Comparison of ENCODE assay signal across 17 cellular contexts in the genomic region with DNA sequence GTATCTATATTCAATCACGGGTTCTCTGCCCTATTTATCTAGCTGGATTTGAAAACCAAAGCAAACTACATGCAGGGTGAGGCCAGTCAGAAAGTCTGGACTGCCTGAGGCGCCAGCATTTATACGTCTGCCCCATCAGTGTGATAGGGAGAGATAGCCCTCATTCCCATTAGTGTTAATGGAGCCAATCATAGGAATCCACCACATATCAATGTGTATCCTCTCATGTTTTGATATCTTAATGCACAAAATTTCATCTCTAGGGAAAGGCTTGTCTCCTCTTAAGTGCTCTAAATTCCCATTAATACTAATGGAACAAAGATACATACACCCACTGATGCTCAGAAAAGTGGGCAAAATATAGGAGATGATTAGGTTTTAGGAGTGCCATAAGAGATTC.
"Had no signal": no experiment of that assay in that cellular context is flagged by ENCODE, and none has a peak within 500 bp of the region (broad histone marks: within the 10 kb centered on the region; RNA-seq: fewer than 3 reads in every experiment).

No MANE protein-coding gene starts in this region.

- H3K4me1 ChIP-seq: esophagus muscularis mucosa, foreskin keratinocyte, gastroesophageal sphincter, heart left ventricle, left lung, lower lobe of right lung had no signal

- H3K4me2 ChIP-seq: hepatocyte had no signal

- ATAC-seq: foreskin keratinocyte, gastroesophageal sphincter, heart left ventricle, left cardiac atrium, left lung, left ventricle myocardium superior, lower lobe of right lung had no signal

- H3K36me3 ChIP-seq: esophagus muscularis mucosa, gastroesophageal sphincter, heart left ventricle, left lung, lower lobe of right lung had no signal

- H3K79me2 ChIP-seq: hepatocyte had no signal

- H3K27ac ChIP-seq: coronary artery, esophagus muscularis mucosa, foreskin keratinocyte, gastroesophageal sphincter, heart left ventricle, hepatocyte, left lung, lower lobe of right lung had no signal

- H2AFZ ChIP-seq: hepatocyte had no signal

- H3K27me3 ChIP-seq: dorsolateral prefrontal cortex, esophagus muscularis mucosa, foreskin keratinocyte, gastroesophageal sphincter, heart left ventricle, hepatocyte, left lung had no signal

- DNase-seq: dermis blood vessel endothelial cell; dorsolateral prefrontal cortex; effector CD4-positive, alpha-beta T cell; effector memory CD4-positive, alpha-beta T cell; foreskin keratinocyte; heart left ventricle; hypothalamus; left cardiac atrium; left lung; left ventricle myocardium superior; lower lobe of right lung; mesenchymal stem cell; midbrain had no signal

- H3K4me3 ChIP-seq: coronary artery, esophagus muscularis mucosa, gastroesophageal sphincter, heart left ventricle, hepatocyte, left lung, lower lobe of right lung had no signal
